Comparison of ENCODE assay signal across 2 cellular contexts in the genomic region with DNA sequence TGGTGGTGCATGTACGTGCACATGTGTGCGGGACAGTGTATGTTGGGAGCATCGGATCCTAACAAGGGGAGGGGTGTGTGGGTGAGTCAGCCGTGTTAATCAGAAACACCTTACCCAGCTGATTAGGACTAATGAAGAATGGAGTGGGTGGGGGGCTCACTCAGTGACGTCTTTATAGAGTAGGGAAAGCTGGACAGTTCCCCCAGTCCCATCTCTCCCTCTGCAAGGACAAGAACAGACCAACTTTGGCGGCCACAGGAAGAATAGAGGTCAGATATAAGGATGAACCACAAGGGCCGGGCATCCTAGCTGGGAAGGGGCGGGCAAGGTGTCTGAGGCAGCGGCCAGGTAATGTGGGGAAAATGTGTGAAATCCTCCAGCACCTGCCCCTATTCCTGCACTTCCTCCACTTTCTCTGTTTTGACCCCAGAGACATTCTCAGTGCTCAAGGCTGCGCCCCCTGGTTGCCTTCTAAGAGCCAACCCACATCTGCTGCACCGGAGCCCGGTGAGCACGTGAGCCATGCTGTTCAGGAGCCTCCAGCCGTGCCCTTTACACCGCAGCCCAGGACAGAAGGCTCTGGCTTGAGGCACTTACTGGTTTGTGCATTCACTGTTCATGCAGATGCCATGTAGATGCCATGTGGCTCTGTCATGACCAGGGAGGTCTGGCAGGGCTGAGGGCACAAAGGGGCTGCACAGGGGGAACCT.
TF ChIP-seq lines count a peak whose summit lies in the region.

No MANE protein-coding gene starts in this region.

TF ChIP-seq in GM12891, 5 proteins besides CTCF, POLR2A, EP300 and RAD21:
- no peak for TF ChIP-seq SPI1 (IDR thresholded peaks at IDR 0.05; ENCODE audit: low read depth, low read length)
- TF ChIP-seq POU2F2 (IDR thresholded peaks at IDR 0.05; ENCODE audit: low read depth, low read length) = no peak
- TF ChIP-seq TAF1 (IDR thresholded peaks at IDR 0.05; ENCODE audit: low read depth, low read length) = no peak
- TF ChIP-seq POLR2AphosphoS5 (IDR thresholded peaks at IDR 0.05; ENCODE audit: low read depth, low read length) = no peak
- TF ChIP-seq PAX5 (IDR thresholded peaks at IDR 0.05; ENCODE audit: insufficient read depth, low read length, severe bottlenecking) = no peak

TF ChIP-seq in HepG2, 621 proteins besides CTCF, POLR2A, EP300 and RAD21:
- TF ChIP-seq, protein P1, sequence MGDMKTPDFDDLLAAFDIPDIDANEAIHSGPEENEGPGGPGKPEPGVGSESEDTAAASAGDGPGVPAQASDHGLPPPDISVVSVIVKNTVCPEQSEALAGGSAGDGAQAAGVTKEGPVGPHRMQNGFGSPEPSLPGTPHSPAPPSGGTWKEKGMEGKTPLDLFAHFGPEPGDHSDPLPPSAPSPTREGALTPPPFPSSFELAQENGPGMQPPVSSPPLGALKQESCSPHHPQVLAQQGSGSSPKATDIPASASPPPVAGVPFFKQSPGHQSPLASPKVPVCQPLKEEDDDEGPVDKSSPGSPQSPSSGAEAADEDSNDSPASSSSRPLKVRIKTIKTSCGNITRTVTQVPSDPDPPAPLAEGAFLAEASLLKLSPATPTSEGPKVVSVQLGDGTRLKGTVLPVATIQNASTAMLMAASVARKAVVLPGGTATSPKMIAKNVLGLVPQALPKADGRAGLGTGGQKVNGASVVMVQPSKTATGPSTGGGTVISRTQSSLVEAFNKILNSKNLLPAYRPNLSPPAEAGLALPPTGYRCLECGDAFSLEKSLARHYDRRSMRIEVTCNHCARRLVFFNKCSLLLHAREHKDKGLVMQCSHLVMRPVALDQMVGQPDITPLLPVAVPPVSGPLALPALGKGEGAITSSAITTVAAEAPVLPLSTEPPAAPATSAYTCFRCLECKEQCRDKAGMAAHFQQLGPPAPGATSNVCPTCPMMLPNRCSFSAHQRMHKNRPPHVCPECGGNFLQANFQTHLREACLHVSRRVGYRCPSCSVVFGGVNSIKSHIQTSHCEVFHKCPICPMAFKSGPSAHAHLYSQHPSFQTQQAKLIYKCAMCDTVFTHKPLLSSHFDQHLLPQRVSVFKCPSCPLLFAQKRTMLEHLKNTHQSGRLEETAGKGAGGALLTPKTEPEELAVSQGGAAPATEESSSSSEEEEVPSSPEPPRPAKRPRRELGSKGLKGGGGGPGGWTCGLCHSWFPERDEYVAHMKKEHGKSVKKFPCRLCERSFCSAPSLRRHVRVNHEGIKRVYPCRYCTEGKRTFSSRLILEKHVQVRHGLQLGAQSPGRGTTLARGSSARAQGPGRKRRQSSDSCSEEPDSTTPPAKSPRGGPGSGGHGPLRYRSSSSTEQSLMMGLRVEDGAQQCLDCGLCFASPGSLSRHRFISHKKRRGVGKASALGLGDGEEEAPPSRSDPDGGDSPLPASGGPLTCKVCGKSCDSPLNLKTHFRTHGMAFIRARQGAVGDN (CRISPR knock-in tag; IDR thresholded peaks at IDR 0.05) = peak; percentile 32; the same call in 1 of the 2 replicates
- TF ChIP-seq GABPA (IDR thresholded peaks at IDR 0.05; ENCODE audit: low read depth, low read length) (no peak), GABPA (CRISPR knock-in tag; IDR thresholded peaks at IDR 0.05; ENCODE audit: low read depth) (no peak), SIN3A (IDR thresholded peaks at IDR 0.05; ENCODE audit: borderline replicate concordance, low read depth, low read length) (no peak), RXRA (CRISPR knock-in tag; IDR thresholded peaks at IDR 0.05) (no peak; the same call in 1 of the 2 replicates), BHLHE40 (IDR thresholded peaks at IDR 0.05; ENCODE audit: low read length) (peak; percentile 91), SYNCRIP (IDR thresholded peaks at IDR 0.05; ENCODE audit: insufficient read depth, low read depth, low read length) (no peak), TBP (CRISPR knock-in tag; IDR thresholded peaks at IDR 0.05) (no peak), HNF4A (CRISPR knock-in tag; IDR thresholded peaks at IDR 0.05) (peak; percentile 34), ZNF333 (CRISPR knock-in tag; IDR thresholded peaks at IDR 0.05; ENCODE audit: borderline replicate concordance) (no peak), SP4 (CRISPR knock-in tag; IDR thresholded peaks at IDR 0.05) (0 out of 2 replicates have a peak, but pooled peaks have one; percentile 28)
- TF ChIP-seq, protein P2, sequence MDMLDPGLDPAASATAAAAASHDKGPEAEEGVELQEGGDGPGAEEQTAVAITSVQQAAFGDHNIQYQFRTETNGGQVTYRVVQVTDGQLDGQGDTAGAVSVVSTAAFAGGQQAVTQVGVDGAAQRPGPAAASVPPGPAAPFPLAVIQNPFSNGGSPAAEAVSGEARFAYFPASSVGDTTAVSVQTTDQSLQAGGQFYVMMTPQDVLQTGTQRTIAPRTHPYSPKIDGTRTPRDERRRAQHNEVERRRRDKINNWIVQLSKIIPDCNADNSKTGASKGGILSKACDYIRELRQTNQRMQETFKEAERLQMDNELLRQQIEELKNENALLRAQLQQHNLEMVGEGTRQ (IDR thresholded peaks at IDR 0.05; ENCODE audit: low read depth, low read length) = peak; percentile 44; the same call in 1 of the 2 replicates
- TF ChIP-seq, protein P2 (CRISPR knock-in tag; IDR thresholded peaks at IDR 0.05; ENCODE audit: borderline replicate concordance) = peak; percentile 49; the same call in 1 of the 2 replicates
- TF ChIP-seq, protein P3, sequence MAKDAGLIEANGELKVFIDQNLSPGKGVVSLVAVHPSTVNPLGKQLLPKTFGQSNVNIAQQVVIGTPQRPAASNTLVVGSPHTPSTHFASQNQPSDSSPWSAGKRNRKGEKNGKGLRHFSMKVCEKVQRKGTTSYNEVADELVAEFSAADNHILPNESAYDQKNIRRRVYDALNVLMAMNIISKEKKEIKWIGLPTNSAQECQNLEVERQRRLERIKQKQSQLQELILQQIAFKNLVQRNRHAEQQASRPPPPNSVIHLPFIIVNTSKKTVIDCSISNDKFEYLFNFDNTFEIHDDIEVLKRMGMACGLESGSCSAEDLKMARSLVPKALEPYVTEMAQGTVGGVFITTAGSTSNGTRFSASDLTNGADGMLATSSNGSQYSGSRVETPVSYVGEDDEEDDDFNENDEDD (CRISPR knock-in tag; IDR thresholded peaks at IDR 0.05; ENCODE audit: borderline replicate concordance) = peak; percentile 28; the same call in 1 of the 2 replicates
